Comparison of ENCODE assay signal across 31 cellular contexts in genomic region chr6:4678506-4679300, GRCh38.
"Had no signal": no experiment of that assay in that cellular context is flagged by ENCODE, and none has a peak within 500 bp of the region (broad histone marks: within the 10 kb centered on the region; RNA-seq: fewer than 3 reads in every experiment).

No MANE protein-coding gene starts in this region.

- H3K27ac ChIP-seq: adrenal gland, body of pancreas, breast epithelium, cardiac muscle cell, colonic mucosa, foreskin keratinocyte, gastrocnemius medialis, heart left ventricle, WERI-Rb-1 had no signal

- H3K4me1 ChIP-seq: adrenal gland, body of pancreas, breast epithelium, colonic mucosa, foreskin keratinocyte, gastrocnemius medialis had no signal

- H3K9me3 ChIP-seq: adrenal gland, body of pancreas, breast epithelium, colonic mucosa, gastrocnemius medialis, heart left ventricle had no signal

- H3K4me3 ChIP-seq: adrenal gland, body of pancreas, breast epithelium, cardiac muscle cell, colonic mucosa, gastrocnemius medialis, heart left ventricle had no signal

- H3K27me3 ChIP-seq: adrenal gland, body of pancreas, breast epithelium, cardiac muscle cell, colonic mucosa, foreskin keratinocyte, gastrocnemius medialis, heart left ventricle had no signal

- DNase-seq: activated B cell treated with CpG ODN at 0.5 μM for 24 hours; activated CD4-positive, alpha-beta T cell treated with anti-CD3 and anti-CD28 coated beads for 48 hours; activated CD4-positive, alpha-beta T cell treated with anti-CD3 and anti-CD28 coated beads, Interleukin-2, amount 50 U/mL, for 1 hour; activated CD4-positive, alpha-beta T cell treated with anti-CD3 and anti-CD28 coated beads, Interleukin-2, amount 50 U/mL, for 48 hours; activated CD8-positive, alpha-beta memory T cell treated with anti-CD3 and anti-CD28 coated beads for 24 hours; activated CD8-positive, alpha-beta T cell treated with anti-CD3 and anti-CD28 coated beads for 36 hours; activated effector memory CD4-positive, alpha-beta T cell treated with Interleukin-2 at 50 U/mL for 16 hours; activated gamma-delta T cell treated with Interleukin-2 at 50 U/mL for 16 hours; activated naive CD4-positive, alpha-beta T cell treated with Interleukin-2 at 50 U/mL for 16 hours; activated naive CD8-positive, alpha-beta T cell treated with anti-CD3 and anti-CD28 coated beads for 36 hours; activated naive CD8-positive, alpha-beta T cell treated with anti-CD3 and anti-CD28 coated beads, Interleukin-2, amount 50 U/mL, for 24 hours; activated T-cell treated with anti-CD3 and anti-CD28 coated beads, Interleukin-2, amount 50 U/mL, for 4 hours; adrenal gland; amygdala; aorta; body of pancreas; central memory CD4-positive, alpha-beta T cell; cerebellar nuclear complex; colonic mucosa; effector CD8-positive, alpha-beta T cell; endodermal cell; foreskin keratinocyte; gastrocnemius medialis; glutamatergic neuron; heart left ventricle; T-helper 1 cell; T-helper 17 cell; T1000; WERI-Rb-1 had no signal

- H3K36me3 ChIP-seq: adrenal gland, breast epithelium, cardiac muscle cell, colonic mucosa, gastrocnemius medialis, heart left ventricle, WERI-Rb-1 had no signal
